Comparison of ENCODE assay signal across 14 cellular contexts in genomic region chr9:99465231-99465891, GRCh38.
A peak's percentile ranks its signal among the peaks of the same experiment; 100 is the strongest.
DNase-seq lines count a peak whose midpoint lies in the region; ATAC-seq and TF ChIP-seq lines count a peak whose summit lies in the region.
"Had no signal": no experiment of that assay in that cellular context is flagged by ENCODE, and none has a peak within 500 bp of the region (broad histone marks: within the 10 kb centered on the region; RNA-seq: fewer than 3 reads in every experiment).

No MANE protein-coding gene starts in this region.

- H3K14ac ChIP-seq in mesenchymal stem cell (ENCODE audit: low read length in 2 of 2), result no peak overlapping the region

- no peak overlapping the region for H4K91ac ChIP-seq in mesenchymal stem cell (ENCODE audit: low read length)

- H3K27me3 ChIP-seq in mesenchymal stem cell (ENCODE audit: control insufficient read depth in 1 of 2, insufficient read depth in 1 of 2, low read length in 2 of 2), result peaks cover 0 to 3% of the 10 kb centered on the region in 2 experiments
- H3K27me3 ChIP-seq in tibial artery, result no peaks in the 10 kb centered on the region
- H3K27me3 ChIP-seq in CD4-positive, alpha-beta T cell (ENCODE audit: control insufficient read depth, insufficient read depth, low read length), result no peaks in the 10 kb centered on the region
- H3K27me3 ChIP-seq: pancreas had no signal

- H3K18ac ChIP-seq in mesenchymal stem cell (ENCODE audit: low read depth in 1 of 2, low read length in 2 of 2), result no peak overlapping the region

- H3K4me1 Mint-ChIP-seq in activated T-helper 2 cell treated with anti-CD3 and anti-CD28 coated beads, Interferon-gamma antibody, Interleukin-2, Interleukin-4, amounts not matched to agents 10 μg/mL and 5 μg/mL and 100 μg/mL, durations not matched to agents 14 hours and 24 hours and 36 hours (ENCODE audit: low read depth), result peaks cover 12% of the 10 kb centered on the region
- no peaks in the 10 kb centered on the region for H3K4me1 Mint-ChIP-seq in CD14-positive monocyte
- H3K4me1 Mint-ChIP-seq in CD4-positive, alpha-beta T cell (ENCODE audit: low read depth), result no peaks in the 10 kb centered on the region
- H3K4me1 Mint-ChIP-seq in stimulated activated effector memory CD8-positive, alpha-beta T cell treated with anti-CD3 and anti-CD28 coated beads, Interleukin-12 subunit alpha, Interleukin-12 subunit beta, amount 100 ng/mL, for 72 hours, result no peaks in the 10 kb centered on the region

- no peak overlapping the region for H2AFZ ChIP-seq in mesenchymal stem cell (ENCODE audit: low read depth, low read length)

- H3K27me3 Mint-ChIP-seq in activated T-helper 2 cell treated with anti-CD3 and anti-CD28 coated beads, Interferon-gamma antibody, Interleukin-2, Interleukin-4, amounts not matched to agents 10 μg/mL and 5 μg/mL and 100 μg/mL, durations not matched to agents 14 hours and 24 hours and 36 hours (ENCODE audit: low read depth), result no peaks in the 10 kb centered on the region
- peaks cover 0 to 4% (median 3%) of the 10 kb centered on the region in 3 donors for H3K27me3 Mint-ChIP-seq in CD14-positive monocyte (ENCODE audit: low read depth in 3 of 3)
- H3K27me3 Mint-ChIP-seq in CD4-positive, alpha-beta T cell, result no peaks in the 10 kb centered on the region

- peak; percentile 89 for DNase-seq in NCI-H1105 (lab: John Stamatoyannopoulos, UW)
- no peak for DNase-seq in activated T-helper 2 cell treated with anti-CD3 and anti-CD28 coated beads, Interferon-gamma antibody, Interleukin-2, Interleukin-4, amounts not matched to agents 10 μg/mL and 5 μg/mL and 100 μg/mL, durations not matched to agents 14 hours and 24 hours and 36 hours (ENCODE audit: low spot score)
- DNase-seq in mesenchymal stem cell, result no peak
- DNase-seq in tibial artery, result no peak
- DNase-seq in CD14-positive monocyte (ENCODE audit: low spot score), result no peak
- no peak for DNase-seq in CD4-positive, alpha-beta T cell
- DNase-seq in stimulated activated effector memory CD8-positive, alpha-beta T cell treated with anti-CD3 and anti-CD28 coated beads, Interleukin-12 subunit alpha, Interleukin-12 subunit beta, amount 100 ng/mL, for 72 hours (ENCODE audit: low spot score in 2 of 2), result no peak
- DNase-seq: activated CD8-positive, alpha-beta memory T cell treated with anti-CD3 and anti-CD28 coated beads for 24 hours; kidney glomerular epithelial cell; pancreas; stimulated activated CD4-positive, alpha-beta T cell treated with anti-CD3 and anti-CD28 coated beads, Interleukin-2, amount 100 ng/mL, for 24 hours had no signal

- no peak overlapping the region for H3K27ac ChIP-seq in mesenchymal stem cell (ENCODE audit: low read length, poor library complexity, severe bottlenecking)
- peak overlapping the region; percentile 19 to 74 for H3K27ac ChIP-seq in tibial artery
- no peak overlapping the region for H3K27ac ChIP-seq in CD4-positive, alpha-beta T cell (ENCODE audit: low read depth, low read length)
- H3K27ac ChIP-seq: pancreas had no signal

- ATAC-seq in CD4-positive, alpha-beta T cell (ENCODE audit: poor library complexity), result no peak
- ATAC-seq in stimulated activated effector memory CD8-positive, alpha-beta T cell treated with anti-CD3 and anti-CD28 coated beads, Interleukin-12 subunit alpha, Interleukin-12 subunit beta, amount 100 ng/mL, for 72 hours, result no peak
- ATAC-seq: activated naive CD4-positive, alpha-beta T cell treated with anti-CD3 and anti-CD28 coated beads, Interleukin-2, amount 50 U/mL, for 72 hours; Panc1; pancreas had no signal

- H2BK12ac ChIP-seq in mesenchymal stem cell (ENCODE audit: low read length in 2 of 2), result peak overlapping the region in 1 of 2 experiments; percentile 24

- H3K23ac ChIP-seq in mesenchymal stem cell (ENCODE audit: low read length in 2 of 2), result no peak overlapping the region

- H3K9ac ChIP-seq in mesenchymal stem cell (ENCODE audit: low read length), result no peak overlapping the region

- TF ChIP-seq CTCF in tibial artery (IDR thresholded peaks at IDR 0.05) (no peak), CD14-positive monocyte (IDR thresholded peaks at IDR 0.05) (no peak)
- TF ChIP-seq CTCF in CD4-positive, alpha-beta T cell (IDR thresholded peaks at IDR 0.05), result no peak

- no peak overlapping the region for H2BK15ac ChIP-seq in mesenchymal stem cell (ENCODE audit: low read depth, poor library complexity, severe bottlenecking)

- no peaks in the 10 kb centered on the region for H3K36me3 ChIP-seq in mesenchymal stem cell (ENCODE audit: control insufficient read depth in 1 of 2, insufficient read depth in 2 of 2, low read depth in 1 of 2, low read length in 2 of 2)
- H3K36me3 ChIP-seq in tibial artery, result no peaks in the 10 kb centered on the region
- H3K36me3 ChIP-seq: pancreas had no signal

- H3K27ac Mint-ChIP-seq in activated T-helper 2 cell treated with anti-CD3 and anti-CD28 coated beads, Interferon-gamma antibody, Interleukin-2, Interleukin-4, amounts not matched to agents 10 μg/mL and 5 μg/mL and 100 μg/mL, durations not matched to agents 14 hours and 24 hours and 36 hours, result peak overlapping the region; percentile 44
- no peak overlapping the region for H3K27ac Mint-ChIP-seq in CD14-positive monocyte
- no peak overlapping the region for H3K27ac Mint-ChIP-seq in CD4-positive, alpha-beta T cell
- H3K27ac Mint-ChIP-seq in stimulated activated effector memory CD8-positive, alpha-beta T cell treated with anti-CD3 and anti-CD28 coated beads, Interleukin-12 subunit alpha, Interleukin-12 subunit beta, amount 100 ng/mL, for 72 hours, result no peak overlapping the region
- H3K27ac Mint-ChIP-seq: activated naive CD4-positive, alpha-beta T cell treated with anti-CD3 and anti-CD28 coated beads, Interleukin-2, amount 50 U/mL, for 72 hours; stimulated activated naive CD8-positive, alpha-beta T cell treated with anti-CD3 and anti-CD28 coated beads, Interleukin-15, Interleukin-2, amounts not matched to agents 100 ng/mL and 50 ng/mL, for 24 hours had no signal

- CTCF ChIA-PET in CD4-positive, alpha-beta T cell (lab: Charles Lee), result no interaction called here

- H2BK120ac ChIP-seq in mesenchymal stem cell (ENCODE audit: low read depth, low read length), result peak overlapping the region; percentile 15

- intact Hi-C loops in activated T-helper 2 cell treated with anti-CD3 and anti-CD28 coated beads, Interferon-gamma antibody, Interleukin-2, Interleukin-4, amounts not matched to agents 10 μg/mL and 5 μg/mL and 100 μg/mL, durations not matched to agents 14 hours and 24 hours and 36 hours (cut with micrococcal nuclease), result no loop called here
- intact Hi-C loops in tibial artery (cut with DNase I; ENCODE audit: low total_unique reads), result no loop called here
- intact Hi-C loops in CD14-positive monocyte (cut with micrococcal nuclease), result no loop called here
- intact Hi-C loops in CD4-positive, alpha-beta T cell (cut with DNase I, micrococcal nuclease), result no loop called here

- H3K4me1 ChIP-seq in mesenchymal stem cell (ENCODE audit: control insufficient read depth, insufficient read depth, low read depth, low read length) (no peaks in the 10 kb centered on the region), tibial artery (peaks cover 0 to 22% (median 16%) of the 10 kb centered on the region in 4 donors)
- H3K4me1 ChIP-seq: pancreas had no signal

- no peaks in the 10 kb centered on the region for H3K79me1 ChIP-seq in mesenchymal stem cell (replicated peaks; ENCODE audit: low read length, poor library complexity, severe bottlenecking)

- no peaks in the 10 kb centered on the region for H3K9me3 Mint-ChIP-seq in activated T-helper 2 cell treated with anti-CD3 and anti-CD28 coated beads, Interferon-gamma antibody, Interleukin-2, Interleukin-4, amounts not matched to agents 10 μg/mL and 5 μg/mL and 100 μg/mL, durations not matched to agents 14 hours and 24 hours and 36 hours
- peaks cover 0 to 12% (median 6%) of the 10 kb centered on the region in 7 donors for H3K9me3 Mint-ChIP-seq in CD14-positive monocyte
- H3K9me3 Mint-ChIP-seq in CD4-positive, alpha-beta T cell, result no peaks in the 10 kb centered on the region
- no peaks in the 10 kb centered on the region for H3K9me3 Mint-ChIP-seq in stimulated activated effector memory CD8-positive, alpha-beta T cell treated with anti-CD3 and anti-CD28 coated beads, Interleukin-12 subunit alpha, Interleukin-12 subunit beta, amount 100 ng/mL, for 72 hours
- H3K9me3 Mint-ChIP-seq: activated naive CD4-positive, alpha-beta T cell treated with anti-CD3 and anti-CD28 coated beads, Interleukin-2, amount 50 U/mL, for 72 hours; stimulated activated naive CD8-positive, alpha-beta T cell treated with anti-CD3 and anti-CD28 coated beads, Interleukin-15, Interleukin-2, amounts not matched to agents 100 ng/mL and 50 ng/mL, for 24 hours had no signal

- H3K4ac ChIP-seq in mesenchymal stem cell (ENCODE audit: low read depth in 1 of 2, low read length in 2 of 2), result no peak overlapping the region

- 89% methylated on average over 6 of the region's 7 CpGs for WGBS in mesenchymal stem cell

- H2AK5ac ChIP-seq in mesenchymal stem cell (ENCODE audit: low read length, severe bottlenecking), result no peak overlapping the region

- H3K4me3 ChIP-seq in mesenchymal stem cell (ENCODE audit: insufficient read depth in 1 of 2, low read depth in 1 of 2, low read length in 2 of 2) (no peak overlapping the region), tibial artery (no peak overlapping the region)
- H3K4me3 ChIP-seq: pancreas had no signal

- H3K4me3 Mint-ChIP-seq in activated T-helper 2 cell treated with anti-CD3 and anti-CD28 coated beads, Interferon-gamma antibody, Interleukin-2, Interleukin-4, amounts not matched to agents 10 μg/mL and 5 μg/mL and 100 μg/mL, durations not matched to agents 14 hours and 24 hours and 36 hours (ENCODE audit: low read depth), result no peak overlapping the region
- H3K4me3 Mint-ChIP-seq in CD14-positive monocyte, result no peak overlapping the region
- H3K4me3 Mint-ChIP-seq in CD4-positive, alpha-beta T cell, result no peak overlapping the region
- H3K4me3 Mint-ChIP-seq in stimulated activated effector memory CD8-positive, alpha-beta T cell treated with anti-CD3 and anti-CD28 coated beads, Interleukin-12 subunit alpha, Interleukin-12 subunit beta, amount 100 ng/mL, for 72 hours, result no peak overlapping the region
- H3K4me3 Mint-ChIP-seq: stimulated activated naive CD8-positive, alpha-beta T cell treated with anti-CD3 and anti-CD28 coated beads, Interleukin-15, Interleukin-2, amounts not matched to agents 100 ng/mL and 50 ng/mL, for 24 hours had no signal

- H3K36me3 Mint-ChIP-seq in activated T-helper 2 cell treated with anti-CD3 and anti-CD28 coated beads, Interferon-gamma antibody, Interleukin-2, Interleukin-4, amounts not matched to agents 10 μg/mL and 5 μg/mL and 100 μg/mL, durations not matched to agents 14 hours and 24 hours and 36 hours (ENCODE audit: low read depth), result no peaks in the 10 kb centered on the region
- no peaks in the 10 kb centered on the region for H3K36me3 Mint-ChIP-seq in CD14-positive monocyte
- no peaks in the 10 kb centered on the region for H3K36me3 Mint-ChIP-seq in CD4-positive, alpha-beta T cell (ENCODE audit: low read depth)
- H3K36me3 Mint-ChIP-seq in stimulated activated effector memory CD8-positive, alpha-beta T cell treated with anti-CD3 and anti-CD28 coated beads, Interleukin-12 subunit alpha, Interleukin-12 subunit beta, amount 100 ng/mL, for 72 hours, result no peaks in the 10 kb centered on the region
- H3K36me3 Mint-ChIP-seq: activated naive CD4-positive, alpha-beta T cell treated with anti-CD3 and anti-CD28 coated beads, Interleukin-2, amount 50 U/mL, for 72 hours had no signal

- H3K9me3 ChIP-seq in mesenchymal stem cell (ENCODE audit: control insufficient read depth, low read length) (no peaks in the 10 kb centered on the region), tibial artery (no peaks in the 10 kb centered on the region)
- no peaks in the 10 kb centered on the region for H3K9me3 ChIP-seq in CD4-positive, alpha-beta T cell (ENCODE audit: control insufficient read depth, low read length)
- H3K9me3 ChIP-seq: pancreas had no signal

- no peak overlapping the region for H2BK5ac ChIP-seq in mesenchymal stem cell (ENCODE audit: low read depth, low read length, poor library complexity, severe bottlenecking)

- no peak overlapping the region for H4K8ac ChIP-seq in mesenchymal stem cell (ENCODE audit: low read length)

- H3K4me2 ChIP-seq in mesenchymal stem cell (ENCODE audit: low read length, poor library complexity, severe bottlenecking), result no peak overlapping the region

- POLR2A ChIA-PET in CD4-positive, alpha-beta T cell (lab: Charles Lee), result no interaction called here

Comparison
In these comparisons a context has a peak if more than half of its experiments do, and no peak if none do; other contexts are left out.
1. H3K27ac ChIP-seq: peak in tibial artery (2 of 2); none in mesenchymal stem cell (single experiment) and CD4-positive, alpha-beta T cell (single experiment).